ENCODE assay signal across 8 cellular contexts in the genomic region with DNA sequence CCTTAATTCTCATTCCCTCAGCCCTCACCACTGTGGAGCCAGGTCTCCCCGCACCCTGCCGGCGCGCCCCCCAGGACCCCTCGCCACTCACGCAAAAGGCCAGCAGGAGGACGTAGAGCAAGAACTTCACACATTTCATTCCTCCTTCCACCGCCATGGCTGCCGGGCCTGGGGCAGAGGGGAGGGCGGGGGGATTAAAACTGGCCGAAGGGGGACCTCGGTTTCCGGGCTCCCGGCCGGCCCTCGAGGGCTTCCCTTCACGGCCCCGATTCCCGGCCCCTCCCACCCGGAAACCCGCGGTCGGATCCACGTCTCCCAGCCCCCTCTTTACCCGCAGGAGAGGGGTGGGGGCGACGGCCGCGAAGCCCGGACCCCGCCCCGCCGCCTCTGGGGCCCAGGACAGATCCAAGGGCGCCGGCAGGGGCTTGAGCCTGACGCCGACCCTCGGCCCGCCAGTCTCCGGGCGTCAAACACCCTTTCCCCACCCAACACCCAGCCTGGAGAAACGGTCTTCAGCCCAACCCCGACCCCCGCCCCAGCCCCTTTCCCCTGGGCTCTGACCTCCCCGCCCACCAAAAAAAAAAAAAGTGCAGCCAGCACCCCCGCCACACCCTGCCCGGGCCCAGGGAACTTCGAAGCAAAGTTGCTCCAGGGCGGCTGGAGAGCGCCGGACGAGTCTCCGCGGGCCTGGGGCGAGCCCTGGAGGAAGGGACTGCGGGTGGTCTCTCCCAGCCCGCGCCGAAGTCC. TPM values are rescaled to one million over a fixed set of nuclear protein-coding genes. Genes with fewer than 3 reads are reported as not detected.
DNase-seq lines count a peak whose midpoint lies in the region; ATAC-seq, FAIRE-seq and TF ChIP-seq lines count a peak whose summit lies in the region.

No MANE protein-coding gene starts in this region.

- no peaks in the 10 kb centered on the region for H3K9me3 Mint-ChIP-seq in activated naive CD4-positive, alpha-beta T cell treated with anti-CD3 and anti-CD28 coated beads, Interleukin-2, amount 10 ng/mL, durations not matched to agents 7 days and 5 days
- H3K9me3 Mint-ChIP-seq in stimulated activated naive CD8-positive, alpha-beta T cell treated with anti-CD3 and anti-CD28 coated beads, Interleukin-15, Interleukin-2, amounts not matched to agents 100 ng/mL and 50 ng/mL, for 24 hours = no peaks in the 10 kb centered on the region

- TF ChIP-seq CTCF in colonic mucosa (IDR thresholded peaks at IDR 0.05) = no peak
- no peak for TF ChIP-seq CTCF in left lung (IDR thresholded peaks at IDR 0.05)

- no peaks in the 10 kb centered on the region for H3K27me3 Mint-ChIP-seq in activated naive CD4-positive, alpha-beta T cell treated with anti-CD3 and anti-CD28 coated beads, Interleukin-2, amount 10 ng/mL, durations not matched to agents 7 days and 5 days
- H3K27me3 Mint-ChIP-seq in stimulated activated naive CD8-positive, alpha-beta T cell treated with anti-CD3 and anti-CD28 coated beads, Interleukin-15, Interleukin-2, amounts not matched to agents 100 ng/mL and 50 ng/mL, for 24 hours = no peaks in the 10 kb centered on the region

- peak; percentile 58 for DNase-seq in activated naive CD4-positive, alpha-beta T cell treated with anti-CD3 and anti-CD28 coated beads, Interleukin-2, amount 10 ng/mL, durations not matched to agents 7 days and 5 days
- DNase-seq in activated naive CD4-positive, alpha-beta T cell treated with anti-CD3 and anti-CD28 coated beads, Interleukin-2, amount 50 U/mL, for 16 hours = no peak
- DNase-seq in colonic mucosa (peak; percentile 78), left lung (peak; percentile 87 to 94), GM19239 (ENCODE audit: insufficient read length, low spot score) (no peak)

- peak overlapping the region; percentile 88 to 98 for H3K9ac ChIP-seq in colonic mucosa (ENCODE audit: low read depth in 2 of 2, low read length in 2 of 2)

- intact Hi-C loops in colonic mucosa (cut with DNase I) (no loop called here), left lung (cut with DNase I) (no loop called here)

- H3K27me3 ChIP-seq in colonic mucosa (no peaks in the 10 kb centered on the region), left lung (no peaks in the 10 kb centered on the region)

- FAIRE-seq in GM19239 (lab: Jason Lieb, UNC) = no peak

- peaks cover 19% of the 10 kb centered on the region for H3K36me3 Mint-ChIP-seq in activated naive CD4-positive, alpha-beta T cell treated with anti-CD3 and anti-CD28 coated beads, Interleukin-2, amount 10 ng/mL, durations not matched to agents 7 days and 5 days
- H3K36me3 Mint-ChIP-seq in stimulated activated naive CD8-positive, alpha-beta T cell treated with anti-CD3 and anti-CD28 coated beads, Interleukin-15, Interleukin-2, amounts not matched to agents 100 ng/mL and 50 ng/mL, for 24 hours (ENCODE audit: low read depth) = peaks cover 9% of the 10 kb centered on the region

- H3K27ac Mint-ChIP-seq in activated naive CD4-positive, alpha-beta T cell treated with anti-CD3 and anti-CD28 coated beads, Interleukin-2, amount 10 ng/mL, durations not matched to agents 7 days and 5 days = peak overlapping the region; percentile 39
- peak overlapping the region; percentile 67 for H3K27ac Mint-ChIP-seq in stimulated activated naive CD8-positive, alpha-beta T cell treated with anti-CD3 and anti-CD28 coated beads, Interleukin-15, Interleukin-2, amounts not matched to agents 100 ng/mL and 50 ng/mL, for 24 hours

- H3K27ac ChIP-seq in colonic mucosa (peak overlapping the region; percentile 99), left lung (peak overlapping the region; percentile 97 to 100)

- H3K9me3 ChIP-seq in colonic mucosa (no peaks in the 10 kb centered on the region), left lung (no peaks in the 10 kb centered on the region)

- H3K4me1 Mint-ChIP-seq in activated naive CD4-positive, alpha-beta T cell treated with anti-CD3 and anti-CD28 coated beads, Interleukin-2, amount 10 ng/mL, durations not matched to agents 7 days and 5 days = peaks cover 49% of the 10 kb centered on the region
- H3K4me1 Mint-ChIP-seq in stimulated activated naive CD8-positive, alpha-beta T cell treated with anti-CD3 and anti-CD28 coated beads, Interleukin-15, Interleukin-2, amounts not matched to agents 100 ng/mL and 50 ng/mL, for 24 hours (ENCODE audit: low read depth) = peaks cover 32% of the 10 kb centered on the region

- H3K36me3 ChIP-seq in colonic mucosa (no peaks in the 10 kb centered on the region), left lung (peaks cover 0 to 39% of the 10 kb centered on the region in 2 donors)

- CTCF ChIA-PET in activated naive CD4-positive, alpha-beta T cell treated with anti-CD3 and anti-CD28 coated beads, Interleukin-2, amount 10 ng/mL, durations not matched to agents 7 days and 5 days (lab: Charles Lee) = interaction anchor here (1.6 to 2.3 kb wide), 3 partner anchors 9 to 11 kb away, joined by 4 to 31 read pairs (median 8); no protein-coding TSS in a partner anchor

- H3K4me3 ChIP-seq in colonic mucosa (peak overlapping the region; percentile 77), left lung (peak overlapping the region; percentile 78 to 93)

- H3K4me1 ChIP-seq in colonic mucosa = peaks cover 10% of the 10 kb centered on the region
- peaks cover 15 to 70% of the 10 kb centered on the region in 2 donors for H3K4me1 ChIP-seq in left lung

- ATAC-seq in HG02623 (IDR thresholded peaks at IDR 0.05; ENCODE audit: unreplicated experiment) = peak; percentile 4
- ATAC-seq in left lung = peak; percentile 59

- peak overlapping the region; percentile 75 for H3K4me3 Mint-ChIP-seq in activated naive CD4-positive, alpha-beta T cell treated with anti-CD3 and anti-CD28 coated beads, Interleukin-2, amount 10 ng/mL, durations not matched to agents 7 days and 5 days
- H3K4me3 Mint-ChIP-seq in stimulated activated naive CD8-positive, alpha-beta T cell treated with anti-CD3 and anti-CD28 coated beads, Interleukin-15, Interleukin-2, amounts not matched to agents 100 ng/mL and 50 ng/mL, for 24 hours = peak overlapping the region; percentile 89

TF ChIP-seq in PFSK-1, 5 proteins besides CTCF, POLR2A, EP300 and RAD21:
- TF ChIP-seq SIN3A (IDR thresholded peaks at IDR 0.05; ENCODE audit: borderline replicate concordance, insufficient read depth, low read length) (0 out of 2 replicates have a peak, but pooled peaks have one; percentile 5), TAF1 (IDR thresholded peaks at IDR 0.05; ENCODE audit: borderline replicate concordance, insufficient read depth, low read length) (no peak)

RNA-seq across cellular contexts. Expression of gene CD63, which starts 0.5 kb away (rescaled TPM):
- 832 TPM for polyA plus RNA-seq in PFSK-1 (2012; ENCODE audit: insufficient read length, low read depth)
- total RNA-seq in colonic mucosa = 1,000 to 10,000 TPM in 1 of 2 donors, 100 to 1,000 TPM in 1; 707 to 1,094 TPM
- 1,000 to 10,000 TPM; 1,639 to 1,766 TPM for total RNA-seq in left lung

RNA-seq across cellular contexts. Expression of gene RDH5, which starts 8.2 kb away (rescaled TPM):
- 2.2 TPM for polyA plus RNA-seq in PFSK-1 (2012; ENCODE audit: insufficient read length, low read depth)
- 10 to 100 TPM; 22.6 to 29.6 TPM for total RNA-seq in colonic mucosa
- total RNA-seq in left lung = 1 to 10 TPM; 4.3 to 5.8 TPM

RNA-seq across cellular contexts. Expression of gene BLOC1S1, which starts 12.5 kb away (rescaled TPM):
- polyA plus RNA-seq in PFSK-1 (2012; ENCODE audit: insufficient read length, low read depth) = 82.3 TPM
- 100 to 1,000 TPM; 214 to 242 TPM for total RNA-seq in colonic mucosa
- total RNA-seq in left lung = 100 to 1,000 TPM; 114 to 123 TPM

RNA-seq across cellular contexts. Expression of gene GDF11, which starts 14.6 kb away (rescaled TPM):
- 21.8 TPM for polyA plus RNA-seq in PFSK-1 (2012; ENCODE audit: insufficient read length, low read depth)
- total RNA-seq in colonic mucosa (1 to 10 TPM; 3.2 to 3.7 TPM), left lung (10 to 100 TPM in 1 of 2 donors, 1 to 10 TPM in 1; 7.6 to 10.0 TPM)

RNA-seq across cellular contexts. Expression of gene ITGA7, which starts 20.7 kb away (rescaled TPM):
- 0.94 TPM for polyA plus RNA-seq in PFSK-1 (2012; ENCODE audit: insufficient read length, low read depth)
- total RNA-seq in colonic mucosa (10 to 100 TPM; 10.8 to 64.4 TPM), left lung (10 to 100 TPM; 22.4 to 62.4 TPM)

Comparison
In these comparisons a context has a peak if more than half of its experiments do, and no peak if none do; other contexts are left out.
1. DNase-seq: peak in activated naive CD4-positive, alpha-beta T cell treated with anti-CD3 and anti-CD28 coated beads, Interleukin-2, amount 10 ng/mL, durations not matched to agents 7 days and 5 days (single experiment), colonic mucosa (single experiment) and left lung (2 of 2); none in activated naive CD4-positive, alpha-beta T cell treated with anti-CD3 and anti-CD28 coated beads, Interleukin-2, amount 50 U/mL, for 16 hours (single experiment) and GM19239 (single experiment).